Comparison of ENCODE assay signal across 16 cellular contexts in the genomic region with DNA sequence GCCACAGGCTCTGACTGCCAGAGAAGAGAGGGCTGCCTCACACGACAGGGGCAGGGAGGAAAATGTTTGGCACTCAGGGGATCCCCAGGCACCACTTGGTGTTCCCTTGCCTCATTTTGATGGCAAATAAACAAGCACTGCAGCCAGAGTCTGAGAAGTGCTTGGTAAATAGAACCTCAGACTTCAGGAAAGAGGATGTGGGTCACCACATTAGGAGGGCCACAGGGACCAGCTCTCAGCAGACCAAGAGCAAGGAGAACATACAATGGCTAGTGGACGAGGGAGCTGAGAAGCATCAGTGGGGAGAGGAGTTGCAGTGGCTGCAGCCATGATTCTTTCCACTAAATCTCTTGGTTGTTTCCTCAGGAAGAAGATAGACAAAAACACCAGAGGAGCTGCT.
"Had no signal": no experiment of that assay in that cellular context is flagged by ENCODE, and none has a peak within 500 bp of the region (broad histone marks: within the 10 kb centered on the region; RNA-seq: fewer than 3 reads in every experiment).

No MANE protein-coding gene starts in this region.

- ATAC-seq: activated naive CD4-positive, alpha-beta T cell treated with anti-CD3 and anti-CD28 coated beads, Interleukin-2, amount 50 U/mL, for 72 hours; activated T-cell treated with anti-CD3 and anti-CD28 coated beads, Interleukin-2, amount 50 U/mL, for 4 hours; gastrocnemius medialis; heart right ventricle; sciatic nerve had no signal

- H3K27ac ChIP-seq: cardiac muscle cell, dorsolateral prefrontal cortex, gastrocnemius medialis, heart right ventricle, ovary, stomach, testis, WERI-Rb-1 had no signal

- H3K36me3 Mint-ChIP-seq: naive B cell had no signal

- H3K9me3 ChIP-seq: gastrocnemius medialis, ovary, testis had no signal

- DNase-seq: activated CD4-positive, alpha-beta memory T cell treated with anti-CD3 and anti-CD28 coated beads, Interleukin-2, amount 10 ng/mL, durations not matched to agents 7 days and 5 days; activated effector memory CD4-positive, alpha-beta T cell treated with Interleukin-2 at 50 U/mL for 16 hours; activated T-cell treated with anti-CD3 and anti-CD28 coated beads, Interleukin-2, amount 50 U/mL, for 4 hours; dorsolateral prefrontal cortex; endodermal cell; gastrocnemius medialis; heart right ventricle; mammary epithelial cell; naive B cell; ovary; stomach; testis; WERI-Rb-1 had no signal

- H3K27ac Mint-ChIP-seq: activated CD4-positive, alpha-beta memory T cell treated with anti-CD3 and anti-CD28 coated beads, Interleukin-2, amount 10 ng/mL, durations not matched to agents 7 days and 5 days; activated naive CD4-positive, alpha-beta T cell treated with anti-CD3 and anti-CD28 coated beads, Interleukin-2, amount 50 U/mL, for 72 hours; endodermal cell had no signal

- H3K27me3 Mint-ChIP-seq: naive B cell had no signal

- H3K9me3 Mint-ChIP-seq: activated CD4-positive, alpha-beta memory T cell treated with anti-CD3 and anti-CD28 coated beads, Interleukin-2, amount 10 ng/mL, durations not matched to agents 7 days and 5 days; activated naive CD4-positive, alpha-beta T cell treated with anti-CD3 and anti-CD28 coated beads, Interleukin-2, amount 50 U/mL, for 72 hours; activated T-cell treated with anti-CD3 and anti-CD28 coated beads, Interleukin-2, amount 50 U/mL, for 4 hours; naive B cell had no signal

- H3K27me3 ChIP-seq: cardiac muscle cell, gastrocnemius medialis, heart right ventricle, ovary, stomach, testis had no signal

- H3K4me1 ChIP-seq: testis had no signal

- H3K4me3 Mint-ChIP-seq: activated CD4-positive, alpha-beta memory T cell treated with anti-CD3 and anti-CD28 coated beads, Interleukin-2, amount 10 ng/mL, durations not matched to agents 7 days and 5 days; activated T-cell treated with anti-CD3 and anti-CD28 coated beads, Interleukin-2, amount 50 U/mL, for 4 hours; endodermal cell had no signal

- H3K4me3 ChIP-seq: cardiac muscle cell, dorsolateral prefrontal cortex, gastrocnemius medialis, heart right ventricle, ovary, stomach, testis had no signal

- H3K36me3 ChIP-seq: cardiac muscle cell, gastrocnemius medialis, heart right ventricle, ovary, stomach, WERI-Rb-1 had no signal
